ENCODE assay signal across 1 cellular context in the genomic region with DNA sequence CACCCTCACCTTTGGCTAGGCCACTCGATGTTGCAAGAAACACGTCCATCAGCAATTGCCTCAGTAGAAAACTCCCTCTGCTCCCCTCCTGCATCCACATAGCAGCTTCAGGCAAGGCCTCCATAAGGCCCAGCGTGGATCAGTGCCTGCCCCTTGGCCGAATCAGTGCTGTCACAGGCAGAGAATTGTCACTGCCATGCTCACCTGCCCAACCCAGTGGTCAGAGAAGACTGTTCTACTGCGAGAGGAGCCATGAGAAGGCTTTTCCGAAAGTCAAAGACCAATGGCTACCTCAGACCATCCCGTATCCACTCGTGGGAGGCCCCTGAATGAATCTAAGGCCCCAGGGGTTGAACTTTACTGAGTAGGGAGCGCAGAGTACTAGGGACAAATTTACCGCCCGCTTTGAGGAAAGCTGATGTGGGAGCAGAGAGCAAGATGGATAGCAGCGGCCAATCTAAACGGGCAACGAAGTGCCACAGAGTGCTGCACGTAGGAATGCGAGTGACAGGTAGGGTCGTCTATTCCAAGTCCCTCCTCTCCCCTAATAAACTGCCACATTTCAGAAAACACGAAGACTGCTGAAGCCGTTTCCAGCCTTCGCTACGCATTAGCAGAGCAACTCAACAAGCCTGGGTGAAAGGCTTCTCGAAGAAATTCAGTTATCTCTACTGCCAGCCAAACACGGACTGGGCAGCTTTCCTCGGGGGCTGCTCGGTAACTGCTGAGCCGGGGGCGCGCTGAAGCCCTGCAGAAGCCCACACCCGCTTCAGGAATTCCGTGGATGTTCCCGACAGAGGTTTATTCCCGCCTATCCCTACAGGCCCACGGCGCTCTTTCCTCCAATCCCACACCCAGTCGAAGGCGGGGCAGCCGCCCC.
A peak's percentile ranks its signal among the peaks of the same experiment; 100 is the strongest.
TF ChIP-seq lines count a peak whose summit lies in the region.

No MANE protein-coding gene starts in this region.

TF ChIP-seq in IMR-90, 13 proteins besides CTCF, POLR2A, EP300 and RAD21 (continued from another document):
- TF ChIP-seq USF2 (IDR thresholded peaks at IDR 0.05; ENCODE audit: low read depth, low read length) (0 out of 2 replicates have a peak, but pooled peaks have one; percentile 4), BHLHE40 (IDR thresholded peaks at IDR 0.05; ENCODE audit: low read depth, low read length) (no peak)
TF ChIP-seq in IMR-90: peak in this region for 2.
